In genomic region chr1:101938681-101939080, GRCh38 we compare ENCODE assay signal across 7 cellular contexts. TPM values are rescaled to one million over a fixed set of nuclear protein-coding genes. Genes with fewer than 3 reads are reported as not detected.
"Had no signal": no experiment of that assay in that cellular context is flagged by ENCODE, and none has a peak within 500 bp of the region (broad histone marks: within the 10 kb centered on the region; RNA-seq: fewer than 3 reads in every experiment).

No MANE protein-coding gene starts in this region.

- H3K4me1 Mint-ChIP-seq: GM23338 had no signal

- H3K27ac Mint-ChIP-seq: GM23338, H9 had no signal

- ATAC-seq: GM23338, K562 had no signal

- H3K4me3 Mint-ChIP-seq: GM23338, H9 had no signal

- DNase-seq: H9, HCEC 1CT, IMR-90, KG1 had no signal

- H3K4me3 ChIP-seq: GM23338, K562 had no signal

RNA-seq across cellular contexts. Expression of gene OLFM3, which starts 58.0 kb away (rescaled TPM):
- total RNA-seq: HT-29, IMR-90 had no signal
